Comparison of ENCODE assay signal across 8 cellular contexts in genomic region chr22:20750461-20751184, GRCh38. TPM values are rescaled to one million over a fixed set of nuclear protein-coding genes. Genes with fewer than 3 reads are reported as not detected.
DNase-seq lines count a peak whose midpoint lies in the region; ATAC-seq, FAIRE-seq and TF ChIP-seq lines count a peak whose summit lies in the region.

No MANE protein-coding gene starts in this region.

- TF ChIP-seq EP300 in stomach (IDR thresholded peaks at IDR 0.05) = no peak

- WGBS in stomach, 5 donors = 58 to 71% (median 66%) methylated on average over 8 to 9 of the region's 9 CpGs

- H2AFZ ChIP-seq in HCT116 (ENCODE audit: low read depth, low read length, poor library complexity, severe bottlenecking) = no peak overlapping the region
- H2AFZ ChIP-seq in PC-3 (ENCODE audit: low read length) = no peak overlapping the region
- no peak overlapping the region for H2AFZ ChIP-seq in MM.1S (ENCODE audit: low read length)

- POLR2A ChIA-PET in HCT116 (lab: Charles Lee) = no interaction called here
- POLR2A ChIA-PET in PC-3 (lab: Charles Lee; ENCODE audit: unreplicated experiment) = no interaction called here

- intact Hi-C loops in HCT116 (cut with micrococcal nuclease) = no loop called here
- intact Hi-C loops in PC-3 (cut with micrococcal nuclease) = no loop called here
- intact Hi-C loops in left lung (cut with DNase I) = no loop called here
- intact Hi-C loops in stomach (cut with DNase I; ENCODE audit: low total_unique reads) = no loop called here

- H3K9me2 ChIP-seq in HCT116 (ENCODE audit: insufficient read depth) = no peaks in the 10 kb centered on the region
- no peaks in the 10 kb centered on the region for H3K9me2 ChIP-seq in PC-3 (replicated peaks; ENCODE audit: low read length)
- no peaks in the 10 kb centered on the region for H3K9me2 ChIP-seq in MM.1S (replicated peaks; ENCODE audit: insufficient read depth, low read length)

- H3K4me3 ChIP-seq in BLaER1 (no peak overlapping the region), HCT116 (replicated peaks in 1 of 2; ENCODE audit: low read depth in 1 of 2, low read length in 2 of 2) (no peak overlapping the region), PC-3 (ENCODE audit: low read length) (no peak overlapping the region), bronchial epithelial cell (ENCODE audit: low read depth, low read length) (no peak overlapping the region), left lung (no peak overlapping the region), stomach (no peak overlapping the region), MM.1S (ENCODE audit: low read length) (no peak overlapping the region)

- H3K27ac ChIP-seq in BLaER1 (0 out of 2 replicates have a peak overlapping the region, but pooled peaks have one; percentile 12), HCT116 (ENCODE audit: low read depth, low read length) (no peak overlapping the region), PC-3 (ENCODE audit: low read length) (no peak overlapping the region), left lung (peak overlapping the region in 1 of 2 donors; percentile 76), stomach (no peak overlapping the region), MM.1S (ENCODE audit: low read length) (no peak overlapping the region)

- H3K4me1 ChIP-seq in BLaER1 (peaks cover 43% of the 10 kb centered on the region), HCT116 (ENCODE audit: control insufficient read depth in 1 of 2, insufficient read depth in 2 of 2, low read length in 2 of 2) (no peaks in the 10 kb centered on the region), PC-3 (ENCODE audit: insufficient read depth, low read length) (peaks cover 12% of the 10 kb centered on the region; the same call in 1 of the 2 replicates), left lung (peaks cover 14 to 34% of the 10 kb centered on the region in 2 donors), stomach (peaks cover 0 to 31% (median 8%) of the 10 kb centered on the region in 4 donors), MM.1S (ENCODE audit: low read length) (no peaks in the 10 kb centered on the region)

- CTCF ChIA-PET in HCT116 (lab: Charles Lee) (no interaction called here), PC-3 (lab: Charles Lee) (interaction anchor here (1.0 kb wide), 1 partner anchor 27 kb away, joined by 3 read pairs; no protein-coding TSS in a partner anchor)

- H3K36me3 ChIP-seq in BLaER1 (peaks cover 78% of the 10 kb centered on the region), HCT116 (ENCODE audit: control insufficient read depth in 1 of 2, insufficient read depth in 2 of 2, low read length in 2 of 2) (peaks cover 0 to 8% of the 10 kb centered on the region in 2 experiments; a peak in 2 of 4 replicates), PC-3 (ENCODE audit: low read depth, low read length) (no peaks in the 10 kb centered on the region; the same call in 1 of the 2 replicates), bronchial epithelial cell (ENCODE audit: control insufficient read depth, insufficient read depth, low read length) (peaks cover 11% of the 10 kb centered on the region), left lung (peaks cover 0 to 91% of the 10 kb centered on the region in 2 donors), stomach (peaks cover 46 to 95% (median 90%) of the 10 kb centered on the region in 4 donors), MM.1S (replicated peaks; ENCODE audit: insufficient read depth, low read length) (no peaks in the 10 kb centered on the region)

- TF ChIP-seq POLR2A in HCT116 (IDR thresholded peaks at IDR 0.05; ENCODE audit: borderline replicate concordance, extremely low read depth, insufficient read depth, insufficient read length) (no peak), stomach (IDR thresholded peaks at IDR 0.05) (no peak)

- H3K27me3 ChIP-seq in BLaER1 = no peaks in the 10 kb centered on the region
- no peaks in the 10 kb centered on the region for H3K27me3 ChIP-seq in HCT116 (ENCODE audit: insufficient read depth, low read length)
- no peaks in the 10 kb centered on the region for H3K27me3 ChIP-seq in PC-3 (ENCODE audit: low read length)
- no peaks in the 10 kb centered on the region for H3K27me3 ChIP-seq in bronchial epithelial cell (ENCODE audit: control insufficient read depth, insufficient read depth, low read length)
- no peaks in the 10 kb centered on the region for H3K27me3 ChIP-seq in left lung
- no peaks in the 10 kb centered on the region for H3K27me3 ChIP-seq in stomach
- no peaks in the 10 kb centered on the region for H3K27me3 ChIP-seq in MM.1S (replicated peaks; ENCODE audit: insufficient read depth, low read length)

- TF ChIP-seq CTCF in HCT116 (IDR thresholded peaks at IDR 0.05 in 2 of 3, conservative IDR thresholded peaks at IDR 0.05 in 1 of 3; ENCODE audit: borderline replicate concordance in 1 of 3, insufficient read depth in 1 of 3, low read depth in 2 of 3, low read length in 2 of 3) = no peak
- TF ChIP-seq CTCF in PC-3 (conservative IDR thresholded peaks at IDR 0.05; ENCODE audit: low read depth, low read length) = no peak
- no peak for TF ChIP-seq CTCF in bronchial epithelial cell (IDR thresholded peaks at IDR 0.05; ENCODE audit: insufficient read depth, low read length, severe bottlenecking)
- no peak for TF ChIP-seq CTCF in left lung (IDR thresholded peaks at IDR 0.05)
- TF ChIP-seq CTCF in stomach (IDR thresholded peaks at IDR 0.05) = no peak
- TF ChIP-seq CTCF in MM.1S (IDR thresholded peaks at IDR 0.05; ENCODE audit: low read length) = no peak

- H3K79me2 ChIP-seq in HCT116 (ENCODE audit: insufficient read depth, low read length) (no peaks in the 10 kb centered on the region), PC-3 (ENCODE audit: low read length) (no peaks in the 10 kb centered on the region), MM.1S (ENCODE audit: low read length) (no peaks in the 10 kb centered on the region)

- H3K4me2 ChIP-seq in BLaER1 (peak overlapping the region; percentile 49), HCT116 (ENCODE audit: low read length) (no peak overlapping the region), PC-3 (ENCODE audit: low read length) (no peak overlapping the region), MM.1S (ENCODE audit: low read depth, low read length) (no peak overlapping the region)

- BruUV-seq in HCT116 (replicated peaks; lab: Mats Ljungman, UMichigan) (no TSS peak), PC-3 (replicated peaks; lab: Mats Ljungman, UMichigan) (no TSS peak)

- H3K9ac ChIP-seq in BLaER1 = peak overlapping the region; percentile 25; the same call in 1 of the 2 replicates
- no peak overlapping the region for H3K9ac ChIP-seq in HCT116 (ENCODE audit: low read length)
- no peak overlapping the region for H3K9ac ChIP-seq in PC-3 (ENCODE audit: low read length)
- H3K9ac ChIP-seq in MM.1S (ENCODE audit: low read length) = no peak overlapping the region

- peak; percentile 42; the same call in 1 of the 2 replicates for ATAC-seq in HCT116
- peak; percentile 98 for ATAC-seq in PC-3
- peak; percentile 58 for ATAC-seq in left lung

- H3K9me3 ChIP-seq in BLaER1 (no peaks in the 10 kb centered on the region), HCT116 (ENCODE audit: control insufficient read depth in 1 of 2, insufficient read depth in 1 of 2, low read depth in 1 of 2, low read length in 2 of 2) (no peaks in the 10 kb centered on the region), PC-3 (ENCODE audit: low read length) (no peaks in the 10 kb centered on the region), left lung (no peaks in the 10 kb centered on the region), stomach (no peaks in the 10 kb centered on the region), MM.1S (replicated peaks; ENCODE audit: insufficient read depth, low read length) (no peaks in the 10 kb centered on the region)

- peaks cover 12% of the 10 kb centered on the region; the same call in 1 of the 2 replicates for H4K20me1 ChIP-seq in BLaER1
- H4K20me1 ChIP-seq in HCT116 (ENCODE audit: insufficient read depth) = no peaks in the 10 kb centered on the region
- no peaks in the 10 kb centered on the region for H4K20me1 ChIP-seq in PC-3 (ENCODE audit: low read length)
- no peaks in the 10 kb centered on the region for H4K20me1 ChIP-seq in MM.1S (ENCODE audit: insufficient read depth, low read length)

- DNase-seq in HCT116 (ENCODE audit: low read depth, low spot score) = no peak
- peak; percentile 76 for DNase-seq in PC-3
- DNase-seq in bronchial epithelial cell (ENCODE audit: low read depth) = peak; percentile 86
- peak; percentile 74 to 81 for DNase-seq in left lung
- peak; percentile 50 for DNase-seq in stomach
- no peak for DNase-seq in MM.1S
- DNase-seq in NCI-H187 treated with DMSO at 0.1 percent for 48 hours (lab: John Stamatoyannopoulos, UW) = no peak

- no peak for TF ChIP-seq RAD21 in HCT116 (IDR thresholded peaks at IDR 0.05; ENCODE audit: low read depth)

- FAIRE-seq in bronchial epithelial cell (lab: Jason Lieb, UNC) = peak; percentile 13

- RAD21 ChIA-PET in HCT116 (lab: Charles Lee; ENCODE audit: low non-redundant PET in 1 of 2, low total read pairs in 2 of 2, uncharacterized antibody in 2 of 2, unreplicated experiment in 2 of 2) = no interaction called here

- H3F3A ChIP-seq in PC-3 (ENCODE audit: low read length, unreplicated experiment) (no peaks in the 10 kb centered on the region), MM.1S (ENCODE audit: insufficient read depth, low read length) (no peaks in the 10 kb centered on the region; the same call in 1 of the 2 replicates)

RNA-seq across cellular contexts. Expression of gene SERPIND1, which starts 23.3 kb away (rescaled TPM):
- 0.25 TPM for total RNA-seq in HCT116 (2021; ENCODE audit: unreplicated experiment)
- polyA plus RNA-seq in HCT116 (2012) = 0.03 TPM in 1 of 2 replicates, not detected in the other
- 2.9 and 3.0 TPM in 2 replicates for total RNA-seq in PC-3 (2014; rRNA removed)
- not detected in 2 replicates for total RNA-seq in bronchial epithelial cell
- total RNA-seq in left lung = 1 to 10 TPM in 1 of 2 donors, under 1 TPM in 1; 0.50 to 3.5 TPM
- under 1 TPM in 1 of 5 donors, not detected in 4; 0.55 TPM for total RNA-seq in stomach
- polyA plus RNA-seq in stomach = under 1 TPM in 2 of 3 donors, not detected in 1; 0.10 to 0.46 TPM

Comparison
In these comparisons a context has a peak if more than half of its experiments do, and no peak if none do; other contexts are left out.
1. ATAC-seq: peak in every context shown above with its lines; median percentile 98 in PC-3; 58 in left lung; 42 in HCT116.
2. DNase-seq: peak in PC-3 (single experiment), bronchial epithelial cell (single experiment), left lung (2 of 2) and stomach (single experiment); none in HCT116 (single experiment), MM.1S (single experiment) and NCI-H187 treated with DMSO at 0.1 percent for 48 hours (single experiment).